Comparison of ENCODE assay signal across 22 cellular contexts in the genomic region with DNA sequence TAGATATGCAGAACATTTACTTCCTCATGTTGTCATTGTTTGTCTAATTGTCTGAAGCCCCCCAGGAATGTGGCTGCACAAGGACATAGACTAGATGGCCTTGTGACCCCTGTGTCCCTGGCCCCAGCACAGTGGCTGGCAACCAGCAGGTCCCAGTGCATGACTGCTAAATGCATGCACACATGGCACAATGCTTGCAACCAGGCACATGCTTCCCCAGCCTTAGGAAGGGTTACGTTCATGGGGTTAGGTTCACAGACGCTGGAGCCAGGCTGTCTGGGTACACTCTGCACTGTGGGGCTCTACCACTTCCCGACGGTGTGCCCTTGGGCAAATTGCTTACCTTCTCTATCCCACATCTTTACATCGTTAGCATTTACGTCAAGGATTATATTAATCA. TPM values are rescaled to one million over a fixed set of nuclear protein-coding genes. Genes with fewer than 3 reads are reported as not detected.
DNase-seq lines count a peak whose midpoint lies in the region; ATAC-seq, FAIRE-seq and TF ChIP-seq lines count a peak whose summit lies in the region.
"Had no signal": no experiment of that assay in that cellular context is flagged by ENCODE, and none has a peak within 500 bp of the region (broad histone marks: within the 10 kb centered on the region; RNA-seq: fewer than 3 reads in every experiment).

No MANE protein-coding gene starts in this region.

- no peak overlapping the region for H3K4me3 Mint-ChIP-seq in activated CD8-positive, alpha-beta memory T cell treated with anti-CD3 and anti-CD28 coated beads, Interleukin-2, amount 10 ng/mL, durations not matched to agents 7 days and 5 days
- H3K4me3 Mint-ChIP-seq: CD4-positive, alpha-beta memory T cell; GM23338; H9 had no signal

- peak; percentile 65 for FAIRE-seq in GM12891 (lab: Jason Lieb, UNC)
- FAIRE-seq: G401.6, GM19239 had no signal

- peaks cover 37% of the 10 kb centered on the region for H3K27me3 ChIP-seq in osteoblast (ENCODE audit: insufficient read depth, low read length)

- peaks cover 4% of the 10 kb centered on the region for H3K9me3 Mint-ChIP-seq in activated CD8-positive, alpha-beta memory T cell treated with anti-CD3 and anti-CD28 coated beads, Interleukin-2, amount 10 ng/mL, durations not matched to agents 7 days and 5 days (ENCODE audit: low read depth)

- H3K4me3 ChIP-seq in osteoblast (ENCODE audit: insufficient read depth, low read length): no peak overlapping the region
- H3K4me3 ChIP-seq: GM23338 had no signal

- no peak for TF ChIP-seq CTCF in osteoblast (IDR thresholded peaks at IDR 0.05; ENCODE audit: extremely low read depth, low read depth, low read length)

- H3K4me2 ChIP-seq in osteoblast (ENCODE audit: insufficient read depth, low read length): no peak overlapping the region
- H3K4me2 ChIP-seq: GM23338 had no signal

- no peak for ATAC-seq in activated CD8-positive, alpha-beta memory T cell treated with anti-CD3 and anti-CD28 coated beads, Interleukin-2, amount 10 ng/mL, durations not matched to agents 7 days and 5 days
- ATAC-seq: GM23338, HCT116 had no signal

- no peaks in the 10 kb centered on the region for H3K4me1 ChIP-seq in osteoblast (ENCODE audit: insufficient read depth, low read length)

- H4K20me1 ChIP-seq in osteoblast (ENCODE audit: insufficient read depth, low read length): no peaks in the 10 kb centered on the region

- no peaks in the 10 kb centered on the region for H3K36me3 ChIP-seq in osteoblast (ENCODE audit: insufficient read depth, low read length)

- peaks cover 2% of the 10 kb centered on the region for H3K36me3 Mint-ChIP-seq in activated CD8-positive, alpha-beta memory T cell treated with anti-CD3 and anti-CD28 coated beads, Interleukin-2, amount 10 ng/mL, durations not matched to agents 7 days and 5 days
- H3K36me3 Mint-ChIP-seq: CD4-positive, alpha-beta memory T cell had no signal

- H3K4me1 Mint-ChIP-seq in activated CD8-positive, alpha-beta memory T cell treated with anti-CD3 and anti-CD28 coated beads, Interleukin-2, amount 10 ng/mL, durations not matched to agents 7 days and 5 days: peaks cover 6% of the 10 kb centered on the region
- H3K4me1 Mint-ChIP-seq: GM23338 had no signal

- peaks cover 5% of the 10 kb centered on the region for H3K9me3 ChIP-seq in osteoblast (ENCODE audit: low read depth, low read length)

- peaks cover 26% of the 10 kb centered on the region for H3K27me3 Mint-ChIP-seq in activated CD8-positive, alpha-beta memory T cell treated with anti-CD3 and anti-CD28 coated beads, Interleukin-2, amount 10 ng/mL, durations not matched to agents 7 days and 5 days

- DNase-seq in ELR (ENCODE audit: low read depth) (peak; percentile 37), GM12891 (ENCODE audit: insufficient read length, low spot score) (no peak), NCI-H69 (lab: John Stamatoyannopoulos, UW) (peak; percentile 93), osteoblast (ENCODE audit: insufficient read length, low spot score, missing footprints) (peak; percentile 53), germinal center (ENCODE audit: low spot score) (no peak), SIG-M5 treated with dmso at 0.1 percent for 504 hours (lab: John Stamatoyannopoulos, UW; ENCODE audit: unreplicated experiment) (no peak)
- DNase-seq in activated CD8-positive, alpha-beta memory T cell treated with anti-CD3 and anti-CD28 coated beads for 24 hours: no peak
- no peak for DNase-seq in activated CD8-positive, alpha-beta memory T cell treated with anti-CD3 and anti-CD28 coated beads, Interleukin-2, amount 10 ng/mL, durations not matched to agents 7 days and 5 days
- DNase-seq: C1 segment of cervical spinal cord; Calu3; CD4-positive, alpha-beta memory T cell; COR-L47; DMS53; DMS79 treated with DMSO at 0.1 percent for 48 hours; H9 had no signal

- no peak overlapping the region for H3K27ac Mint-ChIP-seq in activated CD8-positive, alpha-beta memory T cell treated with anti-CD3 and anti-CD28 coated beads, Interleukin-2, amount 10 ng/mL, durations not matched to agents 7 days and 5 days
- H3K27ac Mint-ChIP-seq: GM23338 had no signal

- no peak overlapping the region for H2AFZ ChIP-seq in osteoblast (ENCODE audit: low read length)
- H2AFZ ChIP-seq: GM23338 had no signal

- TF ChIP-seq POLR2A in GM12891 (IDR thresholded peaks at IDR 0.05; ENCODE audit: low read depth, low read length): no peak

- CTCF ChIA-PET in activated CD8-positive, alpha-beta memory T cell treated with anti-CD3 and anti-CD28 coated beads, Interleukin-2, amount 10 ng/mL, durations not matched to agents 7 days and 5 days (lab: Charles Lee): interaction anchor here (0.6 to 1.4 kb wide), 2 partner anchors 46 to 1009 kb away, joined by 3 read pairs; no protein-coding TSS in a partner anchor

- no peak overlapping the region for H3K27ac ChIP-seq in osteoblast (ENCODE audit: low read depth, low read length)

- H3K79me2 ChIP-seq in osteoblast (ENCODE audit: insufficient read depth, low read length): no peaks in the 10 kb centered on the region

TF ChIP-seq in GM12891, 5 proteins besides CTCF, POLR2A, EP300 and RAD21:
- TF ChIP-seq TAF1 (IDR thresholded peaks at IDR 0.05; ENCODE audit: low read depth, low read length) (no peak), POLR2AphosphoS5 (IDR thresholded peaks at IDR 0.05; ENCODE audit: low read depth, low read length) (no peak), SPI1 (IDR thresholded peaks at IDR 0.05; ENCODE audit: low read depth, low read length) (no peak), POU2F2 (IDR thresholded peaks at IDR 0.05; ENCODE audit: low read depth, low read length) (no peak), PAX5 (IDR thresholded peaks at IDR 0.05; ENCODE audit: insufficient read depth, low read length, severe bottlenecking) (no peak)

RNA-seq across cellular contexts. Expression of gene CLIC6, which starts 21.2 kb away (rescaled TPM):
- polyA plus RNA-seq in GM12891 (2012; ENCODE audit: low read depth, missing spikeins): 18.6 TPM
- total RNA-seq in osteoblast: under 0.01 TPM in 2 replicates
- under 1 TPM in 1 of 2 experiments, not detected in 1; 0.47 TPM for total RNA-seq in activated CD8-positive, alpha-beta memory T cell treated with anti-CD3 and anti-CD28 coated beads, Interleukin-2, amount 10 ng/mL, durations not matched to agents 7 days and 5 days
- total RNA-seq: A172, A673, H4 had no signal

RNA-seq across cellular contexts. Expression of gene RCAN1, which starts 32.6 kb away (rescaled TPM):
- 4.3 TPM for polyA plus RNA-seq in GM12891 (2012; ENCODE audit: low read depth, missing spikeins)
- total RNA-seq in osteoblast: 99.6 and 103 TPM in 2 replicates
- total RNA-seq in activated CD8-positive, alpha-beta memory T cell treated with anti-CD3 and anti-CD28 coated beads, Interleukin-2, amount 10 ng/mL, durations not matched to agents 7 days and 5 days: 10 to 100 TPM in 1 of 2 experiments, 1 to 10 TPM in 1; 6.5 to 13.6 TPM

Comparison
In these comparisons a context has a peak if more than half of its experiments do, and no peak if none do; other contexts are left out.
1. DNase-seq: peak in ELR (single experiment), NCI-H69 (single experiment) and osteoblast (single experiment); none in GM12891 (single experiment), germinal center (single experiment), SIG-M5 treated with dmso at 0.1 percent for 504 hours (single experiment), activated CD8-positive, alpha-beta memory T cell treated with anti-CD3 and anti-CD28 coated beads for 24 hours (single experiment) and activated CD8-positive, alpha-beta memory T cell treated with anti-CD3 and anti-CD28 coated beads, Interleukin-2, amount 10 ng/mL, durations not matched to agents 7 days and 5 days (single experiment).